Comparison of ENCODE assay signal across 1 cellular context in the genomic region with DNA sequence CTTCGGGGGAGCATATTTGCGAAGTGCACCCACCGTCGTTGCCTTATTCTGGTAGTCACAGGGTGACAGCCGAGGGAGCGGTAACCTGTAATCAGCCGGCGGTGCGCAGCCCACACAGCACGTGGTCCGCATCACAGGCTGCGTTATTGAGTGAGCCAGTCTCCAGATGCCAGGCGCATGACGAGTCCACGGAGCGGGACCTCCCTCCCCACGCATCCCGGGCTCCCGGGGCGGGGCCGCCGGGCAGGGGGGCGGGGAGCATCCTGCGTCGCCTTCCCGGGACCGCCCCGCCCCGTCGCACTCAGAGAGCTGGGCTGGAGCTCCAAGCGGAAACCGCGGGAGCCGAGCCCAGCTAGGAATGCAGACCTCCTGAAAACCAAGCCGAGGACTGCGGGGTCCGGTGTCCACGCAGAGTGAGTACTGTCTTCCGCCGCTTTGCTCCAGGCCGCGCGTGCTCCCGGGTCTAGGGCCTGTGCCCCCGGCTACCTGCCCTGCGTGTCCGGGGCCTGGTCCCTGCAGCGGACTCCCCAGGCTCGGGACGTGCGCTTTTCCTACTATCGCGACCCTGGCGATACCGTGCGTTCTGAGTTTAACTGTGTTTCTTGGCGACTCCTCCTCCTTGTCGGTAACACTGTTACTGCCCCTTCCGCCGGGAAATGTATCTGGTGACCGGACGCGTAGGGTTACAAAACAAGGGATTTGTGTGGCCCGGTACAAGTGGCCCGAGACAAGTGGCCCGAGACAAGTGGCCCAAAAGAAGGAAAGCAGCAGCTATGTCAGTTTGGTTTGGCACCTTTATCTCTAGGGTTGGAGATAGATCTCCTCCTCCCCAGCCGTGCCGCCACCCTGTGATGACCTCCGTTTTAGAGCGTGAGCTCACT.
A peak's percentile ranks its signal among the peaks of the same experiment; 100 is the strongest.
TF ChIP-seq lines count a peak whose summit lies in the region.

No MANE protein-coding gene starts in this region.

TF ChIP-seq in GM12878, 131 proteins besides CTCF, POLR2A, EP300 and RAD21 (continued from another document):
- TF ChIP-seq, protein P1, sequence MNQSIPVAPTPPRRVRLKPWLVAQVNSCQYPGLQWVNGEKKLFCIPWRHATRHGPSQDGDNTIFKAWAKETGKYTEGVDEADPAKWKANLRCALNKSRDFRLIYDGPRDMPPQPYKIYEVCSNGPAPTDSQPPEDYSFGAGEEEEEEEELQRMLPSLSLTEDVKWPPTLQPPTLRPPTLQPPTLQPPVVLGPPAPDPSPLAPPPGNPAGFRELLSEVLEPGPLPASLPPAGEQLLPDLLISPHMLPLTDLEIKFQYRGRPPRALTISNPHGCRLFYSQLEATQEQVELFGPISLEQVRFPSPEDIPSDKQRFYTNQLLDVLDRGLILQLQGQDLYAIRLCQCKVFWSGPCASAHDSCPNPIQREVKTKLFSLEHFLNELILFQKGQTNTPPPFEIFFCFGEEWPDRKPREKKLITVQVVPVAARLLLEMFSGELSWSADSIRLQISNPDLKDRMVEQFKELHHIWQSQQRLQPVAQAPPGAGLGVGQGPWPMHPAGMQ (IDR thresholded peaks at IDR 0.05; ENCODE audit: borderline replicate concordance), result no peak
- TF ChIP-seq, protein P2, sequence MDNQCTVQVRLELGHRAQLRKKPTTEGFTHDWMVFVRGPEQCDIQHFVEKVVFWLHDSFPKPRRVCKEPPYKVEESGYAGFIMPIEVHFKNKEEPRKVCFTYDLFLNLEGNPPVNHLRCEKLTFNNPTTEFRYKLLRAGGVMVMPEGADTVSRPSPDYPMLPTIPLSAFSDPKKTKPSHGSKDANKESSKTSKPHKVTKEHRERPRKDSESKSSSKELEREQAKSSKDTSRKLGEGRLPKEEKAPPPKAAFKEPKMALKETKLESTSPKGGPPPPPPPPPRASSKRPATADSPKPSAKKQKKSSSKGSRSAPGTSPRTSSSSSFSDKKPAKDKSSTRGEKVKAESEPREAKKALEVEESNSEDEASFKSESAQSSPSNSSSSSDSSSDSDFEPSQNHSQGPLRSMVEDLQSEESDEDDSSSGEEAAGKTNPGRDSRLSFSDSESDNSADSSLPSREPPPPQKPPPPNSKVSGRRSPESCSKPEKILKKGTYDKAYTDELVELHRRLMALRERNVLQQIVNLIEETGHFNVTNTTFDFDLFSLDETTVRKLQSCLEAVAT (IDR thresholded peaks at IDR 0.05), result no peak
- TF ChIP-seq SMAD1 (IDR thresholded peaks at IDR 0.05; ENCODE audit: low read depth, partially characterized antibody), result no peak
- TF ChIP-seq, protein P3, sequence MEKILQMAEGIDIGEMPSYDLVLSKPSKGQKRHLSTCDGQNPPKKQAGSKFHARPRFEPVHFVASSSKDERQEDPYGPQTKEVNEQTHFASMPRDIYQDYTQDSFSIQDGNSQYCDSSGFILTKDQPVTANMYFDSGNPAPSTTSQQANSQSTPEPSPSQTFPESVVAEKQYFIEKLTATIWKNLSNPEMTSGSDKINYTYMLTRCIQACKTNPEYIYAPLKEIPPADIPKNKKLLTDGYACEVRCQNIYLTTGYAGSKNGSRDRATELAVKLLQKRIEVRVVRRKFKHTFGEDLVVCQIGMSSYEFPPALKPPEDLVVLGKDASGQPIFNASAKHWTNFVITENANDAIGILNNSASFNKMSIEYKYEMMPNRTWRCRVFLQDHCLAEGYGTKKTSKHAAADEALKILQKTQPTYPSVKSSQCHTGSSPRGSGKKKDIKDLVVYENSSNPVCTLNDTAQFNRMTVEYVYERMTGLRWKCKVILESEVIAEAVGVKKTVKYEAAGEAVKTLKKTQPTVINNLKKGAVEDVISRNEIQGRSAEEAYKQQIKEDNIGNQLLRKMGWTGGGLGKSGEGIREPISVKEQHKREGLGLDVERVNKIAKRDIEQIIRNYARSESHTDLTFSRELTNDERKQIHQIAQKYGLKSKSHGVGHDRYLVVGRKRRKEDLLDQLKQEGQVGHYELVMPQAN (conservative IDR thresholded peaks at IDR 0.05), result peak; percentile 37; the same call in 1 of the 2 replicates
- TF ChIP-seq KDM1A (IDR thresholded peaks at IDR 0.05; ENCODE audit: borderline replicate concordance), result no peak
- TF ChIP-seq, protein P4, sequence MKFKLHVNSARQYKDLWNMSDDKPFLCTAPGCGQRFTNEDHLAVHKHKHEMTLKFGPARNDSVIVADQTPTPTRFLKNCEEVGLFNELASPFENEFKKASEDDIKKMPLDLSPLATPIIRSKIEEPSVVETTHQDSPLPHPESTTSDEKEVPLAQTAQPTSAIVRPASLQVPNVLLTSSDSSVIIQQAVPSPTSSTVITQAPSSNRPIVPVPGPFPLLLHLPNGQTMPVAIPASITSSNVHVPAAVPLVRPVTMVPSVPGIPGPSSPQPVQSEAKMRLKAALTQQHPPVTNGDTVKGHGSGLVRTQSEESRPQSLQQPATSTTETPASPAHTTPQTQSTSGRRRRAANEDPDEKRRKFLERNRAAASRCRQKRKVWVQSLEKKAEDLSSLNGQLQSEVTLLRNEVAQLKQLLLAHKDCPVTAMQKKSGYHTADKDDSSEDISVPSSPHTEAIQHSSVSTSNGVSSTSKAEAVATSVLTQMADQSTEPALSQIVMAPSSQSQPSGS (IDR thresholded peaks at IDR 0.05; ENCODE audit: low read length), result no peak
- TF ChIP-seq BACH1 (IDR thresholded peaks at IDR 0.05; ENCODE audit: borderline replicate concordance), result peak; percentile 45; the same call in 1 of the 2 replicates
- TF ChIP-seq, protein P5, sequence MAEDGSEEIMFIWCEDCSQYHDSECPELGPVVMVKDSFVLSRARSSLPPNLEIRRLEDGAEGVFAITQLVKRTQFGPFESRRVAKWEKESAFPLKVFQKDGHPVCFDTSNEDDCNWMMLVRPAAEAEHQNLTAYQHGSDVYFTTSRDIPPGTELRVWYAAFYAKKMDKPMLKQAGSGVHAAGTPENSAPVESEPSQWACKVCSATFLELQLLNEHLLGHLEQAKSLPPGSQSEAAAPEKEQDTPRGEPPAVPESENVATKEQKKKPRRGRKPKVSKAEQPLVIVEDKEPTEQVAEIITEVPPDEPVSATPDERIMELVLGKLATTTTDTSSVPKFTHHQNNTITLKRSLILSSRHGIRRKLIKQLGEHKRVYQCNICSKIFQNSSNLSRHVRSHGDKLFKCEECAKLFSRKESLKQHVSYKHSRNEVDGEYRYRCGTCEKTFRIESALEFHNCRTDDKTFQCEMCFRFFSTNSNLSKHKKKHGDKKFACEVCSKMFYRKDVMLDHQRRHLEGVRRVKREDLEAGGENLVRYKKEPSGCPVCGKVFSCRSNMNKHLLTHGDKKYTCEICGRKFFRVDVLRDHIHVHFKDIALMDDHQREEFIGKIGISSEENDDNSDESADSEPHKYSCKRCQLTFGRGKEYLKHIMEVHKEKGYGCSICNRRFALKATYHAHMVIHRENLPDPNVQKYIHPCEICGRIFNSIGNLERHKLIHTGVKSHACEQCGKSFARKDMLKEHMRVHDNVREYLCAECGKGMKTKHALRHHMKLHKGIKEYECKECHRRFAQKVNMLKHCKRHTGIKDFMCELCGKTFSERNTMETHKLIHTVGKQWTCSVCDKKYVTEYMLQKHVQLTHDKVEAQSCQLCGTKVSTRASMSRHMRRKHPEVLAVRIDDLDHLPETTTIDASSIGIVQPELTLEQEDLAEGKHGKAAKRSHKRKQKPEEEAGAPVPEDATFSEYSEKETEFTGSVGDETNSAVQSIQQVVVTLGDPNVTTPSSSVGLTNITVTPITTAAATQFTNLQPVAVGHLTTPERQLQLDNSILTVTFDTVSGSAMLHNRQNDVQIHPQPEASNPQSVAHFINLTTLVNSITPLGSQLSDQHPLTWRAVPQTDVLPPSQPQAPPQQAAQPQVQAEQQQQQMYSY (CRISPR knock-in tag; IDR thresholded peaks at IDR 0.05), result no peak
- TF ChIP-seq, protein P6, sequence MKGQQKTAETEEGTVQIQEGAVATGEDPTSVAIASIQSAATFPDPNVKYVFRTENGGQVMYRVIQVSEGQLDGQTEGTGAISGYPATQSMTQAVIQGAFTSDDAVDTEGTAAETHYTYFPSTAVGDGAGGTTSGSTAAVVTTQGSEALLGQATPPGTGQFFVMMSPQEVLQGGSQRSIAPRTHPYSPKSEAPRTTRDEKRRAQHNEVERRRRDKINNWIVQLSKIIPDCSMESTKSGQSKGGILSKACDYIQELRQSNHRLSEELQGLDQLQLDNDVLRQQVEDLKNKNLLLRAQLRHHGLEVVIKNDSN (IDR thresholded peaks at IDR 0.05; ENCODE audit: borderline replicate concordance, extremely low read length, insufficient read depth, low read depth, low read length), result peak; percentile 78
- TF ChIP-seq IKZF2 (IDR thresholded peaks at IDR 0.05), result peak; percentile 30 to 34; a peak in 2 of 4 replicates
- TF ChIP-seq NBN (IDR thresholded peaks at IDR 0.05), result peak; percentile 46; the same call in 1 of the 2 replicates
- no peak for TF ChIP-seq TCF12 (IDR thresholded peaks at IDR 0.05; ENCODE audit: low read depth, low read length)
- TF ChIP-seq SREBF2 (IDR thresholded peaks at IDR 0.05; ENCODE audit: low read length), result no peak
- 0 out of 2 replicates have a peak, but pooled peaks have one; percentile 56 for TF ChIP-seq RAD51 (IDR thresholded peaks at IDR 0.05)
- peak; percentile 21; the same call in 1 of the 2 replicates for TF ChIP-seq SIN3A (IDR thresholded peaks at IDR 0.05; ENCODE audit: low read depth, low read length)
- TF ChIP-seq HDAC6 (IDR thresholded peaks at IDR 0.05; ENCODE audit: unreplicated experiment), result no peak
- TF ChIP-seq, protein P7, sequence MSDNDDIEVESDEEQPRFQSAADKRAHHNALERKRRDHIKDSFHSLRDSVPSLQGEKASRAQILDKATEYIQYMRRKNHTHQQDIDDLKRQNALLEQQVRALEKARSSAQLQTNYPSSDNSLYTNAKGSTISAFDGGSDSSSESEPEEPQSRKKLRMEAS (IDR thresholded peaks at IDR 0.05; ENCODE audit: low read depth, low read length), result peak; percentile 83
- TF ChIP-seq SUZ12 (IDR thresholded peaks at IDR 0.05; ENCODE audit: unreplicated experiment), result no peak
- TF ChIP-seq, protein P8, sequence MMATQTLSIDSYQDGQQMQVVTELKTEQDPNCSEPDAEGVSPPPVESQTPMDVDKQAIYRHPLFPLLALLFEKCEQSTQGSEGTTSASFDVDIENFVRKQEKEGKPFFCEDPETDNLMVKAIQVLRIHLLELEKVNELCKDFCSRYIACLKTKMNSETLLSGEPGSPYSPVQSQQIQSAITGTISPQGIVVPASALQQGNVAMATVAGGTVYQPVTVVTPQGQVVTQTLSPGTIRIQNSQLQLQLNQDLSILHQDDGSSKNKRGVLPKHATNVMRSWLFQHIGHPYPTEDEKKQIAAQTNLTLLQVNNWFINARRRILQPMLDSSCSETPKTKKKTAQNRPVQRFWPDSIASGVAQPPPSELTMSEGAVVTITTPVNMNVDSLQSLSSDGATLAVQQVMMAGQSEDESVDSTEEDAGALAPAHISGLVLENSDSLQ (IDR thresholded peaks at IDR 0.05), result peak; percentile 8
- TF ChIP-seq FOXM1 (IDR thresholded peaks at IDR 0.05; ENCODE audit: low read depth, low read length), result no peak
